17 cellular contexts compared by ENCODE assay signal in genomic region chr1:55384589-55385136, GRCh38.
"Had no signal": no experiment of that assay in that cellular context is flagged by ENCODE, and none has a peak within 500 bp of the region (broad histone marks: within the 10 kb centered on the region; RNA-seq: fewer than 3 reads in every experiment).

No MANE protein-coding gene starts in this region.

- H3K36me3 ChIP-seq: lower lobe of right lung, neural progenitor cell, ovary, upper lobe of left lung had no signal

- H3K9me3 Mint-ChIP-seq: activated T-cell treated with anti-CD3 and anti-CD28 coated beads, Interleukin-2, amount 50 U/mL, for 24 hours; immature natural killer cell; neural progenitor cell; stimulated activated naive B cell treated with anti-CD40 and anti-IgM and Interleukin-4, amounts not matched to agents 10 μg/mL and 1 μg/mL and 100 μg/mL, for 72 hours had no signal

- H3K9ac ChIP-seq: neural progenitor cell had no signal

- ATAC-seq: lower lobe of right lung; stimulated activated naive B cell treated with anti-CD40 and anti-IgM and Interleukin-4, amounts not matched to agents 10 μg/mL and 1 μg/mL and 100 μg/mL, for 72 hours had no signal

- DNase-seq: activated CD4-positive, alpha-beta T cell treated with anti-CD3 and anti-CD28 coated beads, Interleukin-2, amount 50 U/mL, for 48 hours; activated gamma-delta T cell treated with Interleukin-2 at 50 U/mL for 16 hours; activated T-cell treated with anti-CD3 and anti-CD28 coated beads, Interleukin-2, amount 50 U/mL, for 24 hours; effector memory CD4-positive, alpha-beta T cell; head of caudate nucleus; immature natural killer cell; lower lobe of right lung; midbrain; ovary; stimulated activated CD4-positive, alpha-beta T cell treated with anti-CD3 and anti-CD28 coated beads, Interleukin-4, amount 100 ng/mL, for 1 hour; stimulated activated naive B cell treated with anti-CD40 and anti-IgM and Interleukin-4, amounts not matched to agents 10 μg/mL and 1 μg/mL and 100 μg/mL, for 72 hours; T-helper 9 cell; upper lobe of left lung had no signal

- H3K27me3 Mint-ChIP-seq: activated T-cell treated with anti-CD3 and anti-CD28 coated beads, Interleukin-2, amount 50 U/mL, for 24 hours had no signal

- H3K4me3 Mint-ChIP-seq: activated T-cell treated with anti-CD3 and anti-CD28 coated beads, Interleukin-2, amount 50 U/mL, for 24 hours; dendritic cell treated with granulocyte-macrophage colony-stimulating factor and Interleukin-4, amounts not matched to agents 40 ng/mL and 50 ng/mL, for 4 days; immature natural killer cell; neural progenitor cell; stimulated activated naive B cell treated with anti-CD40 and anti-IgM and Interleukin-4, amounts not matched to agents 10 μg/mL and 1 μg/mL and 100 μg/mL, for 72 hours had no signal

- H3K27ac ChIP-seq: epithelial cell of prostate, lower lobe of right lung, neural progenitor cell, ovary, SK-N-MC, upper lobe of left lung had no signal

- H3K4me1 ChIP-seq: lower lobe of right lung, neural progenitor cell, upper lobe of left lung had no signal

- H3K9me3 ChIP-seq: ovary had no signal

- H3K4me2 ChIP-seq: neural progenitor cell had no signal

- H3K4me3 ChIP-seq: lower lobe of right lung, neural progenitor cell, ovary, SK-N-MC, upper lobe of left lung had no signal

- H3K27ac Mint-ChIP-seq: activated T-cell treated with anti-CD3 and anti-CD28 coated beads, Interleukin-2, amount 50 U/mL, for 24 hours; dendritic cell treated with granulocyte-macrophage colony-stimulating factor and Interleukin-4, amounts not matched to agents 40 ng/mL and 50 ng/mL, for 4 days; immature natural killer cell; neural progenitor cell; stimulated activated naive B cell treated with anti-CD40 and anti-IgM and Interleukin-4, amounts not matched to agents 10 μg/mL and 1 μg/mL and 100 μg/mL, for 72 hours had no signal

- H3K36me3 Mint-ChIP-seq: immature natural killer cell; neural progenitor cell; stimulated activated naive B cell treated with anti-CD40 and anti-IgM and Interleukin-4, amounts not matched to agents 10 μg/mL and 1 μg/mL and 100 μg/mL, for 72 hours had no signal

- H3K4me1 Mint-ChIP-seq: immature natural killer cell; neural progenitor cell; stimulated activated naive B cell treated with anti-CD40 and anti-IgM and Interleukin-4, amounts not matched to agents 10 μg/mL and 1 μg/mL and 100 μg/mL, for 72 hours had no signal

- H3K27me3 ChIP-seq: neural progenitor cell, ovary, upper lobe of left lung had no signal

- H2AFZ ChIP-seq: neural progenitor cell had no signal
